13 cellular contexts compared by ENCODE assay signal in genomic region chr1:215682232-215682631, GRCh38.
DNase-seq lines count a peak whose midpoint lies in the region; ATAC-seq and TF ChIP-seq lines count a peak whose summit lies in the region.
"Had no signal": no experiment of that assay in that cellular context is flagged by ENCODE, and none has a peak within 500 bp of the region (broad histone marks: within the 10 kb centered on the region; RNA-seq: fewer than 3 reads in every experiment).

No MANE protein-coding gene starts in this region.

- no peak overlapping the region for H3K4me3 Mint-ChIP-seq in MCF 10A (ENCODE audit: unreplicated experiment)
- no peak overlapping the region for H3K4me3 Mint-ChIP-seq in WTC11
- H3K4me3 Mint-ChIP-seq: activated CD4-positive, alpha-beta memory T cell treated with anti-CD3 and anti-CD28 coated beads, Interleukin-2, amount 10 ng/mL, durations not matched to agents 7 days and 5 days; memory B cell had no signal

- peak; percentile 44 for TF ChIP-seq CTCF in MCF 10A (IDR thresholded peaks at IDR 0.05; ENCODE audit: unreplicated experiment)
- TF ChIP-seq CTCF in breast epithelium (IDR thresholded peaks at IDR 0.05): no peak
- peak; percentile 17 for TF ChIP-seq CTCF in smooth muscle cell (IDR thresholded peaks at IDR 0.05; ENCODE audit: borderline replicate concordance, insufficient read depth, poor library complexity, severe bottlenecking)
- TF ChIP-seq CTCF in mucosa of descending colon (IDR thresholded peaks at IDR 0.05): no peak
- TF ChIP-seq CTCF in WTC11 (IDR thresholded peaks at IDR 0.05): no peak

- H3K27ac ChIP-seq in breast epithelium (no peak overlapping the region), smooth muscle cell (ENCODE audit: low read depth) (no peak overlapping the region)
- H3K27ac ChIP-seq: adrenal gland, SJCRH30 had no signal

- no peak overlapping the region for H3K4me2 ChIP-seq in smooth muscle cell

- H3K4me1 ChIP-seq in breast epithelium (no peaks in the 10 kb centered on the region), smooth muscle cell (ENCODE audit: low read depth) (no peaks in the 10 kb centered on the region), mucosa of descending colon (ENCODE audit: low read depth) (no peaks in the 10 kb centered on the region)
- H3K4me1 ChIP-seq: adrenal gland, SJCRH30 had no signal

- H3K27ac Mint-ChIP-seq in MCF 10A (ENCODE audit: low read depth, unreplicated experiment) (no peak overlapping the region), WTC11 (no peak overlapping the region)
- H3K27ac Mint-ChIP-seq: activated CD4-positive, alpha-beta memory T cell treated with anti-CD3 and anti-CD28 coated beads, Interleukin-2, amount 10 ng/mL, durations not matched to agents 7 days and 5 days; memory B cell had no signal

- H4K20me1 ChIP-seq in smooth muscle cell (ENCODE audit: low read depth): no peaks in the 10 kb centered on the region

- no peaks in the 10 kb centered on the region for H3K79me2 ChIP-seq in smooth muscle cell (ENCODE audit: low read depth)

- H3K9ac ChIP-seq in smooth muscle cell (ENCODE audit: low read depth): no peak overlapping the region

- no peaks in the 10 kb centered on the region for H3K27me3 ChIP-seq in breast epithelium
- H3K27me3 ChIP-seq in smooth muscle cell (ENCODE audit: low read depth): no peaks in the 10 kb centered on the region
- H3K27me3 ChIP-seq: adrenal gland, SJCRH30 had no signal

- H3K36me3 ChIP-seq in breast epithelium: no peaks in the 10 kb centered on the region
- no peaks in the 10 kb centered on the region for H3K36me3 ChIP-seq in smooth muscle cell (ENCODE audit: low read depth)
- no peaks in the 10 kb centered on the region for H3K36me3 ChIP-seq in mucosa of descending colon (ENCODE audit: low read depth)
- H3K36me3 ChIP-seq: adrenal gland, SJCRH30 had no signal

- POLR2A ChIA-PET in MCF 10A (lab: Yijun Ruan, JAX): interaction anchor here (0.6 to 0.7 kb wide), 2 partner anchors 230 to 234 kb away, joined by 3 read pairs; no protein-coding TSS in a partner anchor
- POLR2A ChIA-PET in WTC11 (lab: Charles Lee): no interaction called here

- TF ChIP-seq POLR2A in breast epithelium (IDR thresholded peaks at IDR 0.05): no peak

- H3K36me3 Mint-ChIP-seq in MCF 10A (ENCODE audit: insufficient read depth, unreplicated experiment) (no peaks in the 10 kb centered on the region), WTC11 (no peaks in the 10 kb centered on the region)
- H3K36me3 Mint-ChIP-seq: memory B cell had no signal

- CTCF ChIA-PET in MCF 10A (lab: Yijun Ruan, JAX): interaction anchor here (0.5 to 2.8 kb wide), 22 partner anchors 8 to 1067 kb away, joined by 3 to 14 read pairs (median 4); no protein-coding TSS in a partner anchor
- CTCF ChIA-PET in WTC11 (lab: Charles Lee): interaction anchor here (0.9 to 1.1 kb wide), 2 partner anchors 14 to 28 kb away, joined by 3 read pairs; no protein-coding TSS in a partner anchor

- BruUV-seq in MCF 10A (replicated peaks; lab: Mats Ljungman, UMichigan): no TSS peak

- H3K4me1 Mint-ChIP-seq in MCF 10A (ENCODE audit: insufficient read depth, unreplicated experiment) (no peaks in the 10 kb centered on the region), WTC11 (peaks cover 5% of the 10 kb centered on the region)
- H3K4me1 Mint-ChIP-seq: activated CD4-positive, alpha-beta memory T cell treated with anti-CD3 and anti-CD28 coated beads, Interleukin-2, amount 10 ng/mL, durations not matched to agents 7 days and 5 days; memory B cell had no signal

- no peak overlapping the region for H2AFZ ChIP-seq in smooth muscle cell (ENCODE audit: low read depth)

- ATAC-seq in mucosa of descending colon (no peak), WTC11 (no peak)
- ATAC-seq: stimulated activated naive CD8-positive, alpha-beta T cell treated with anti-CD3 and anti-CD28 coated beads, Interleukin-15, Interleukin-2, amounts not matched to agents 100 U/mL and 50 U/mL, for 24 hours had no signal

- no peaks in the 10 kb centered on the region for H3K9me3 ChIP-seq in breast epithelium
- H3K9me3 ChIP-seq in smooth muscle cell (replicated peaks; ENCODE audit: low read depth): no peaks in the 10 kb centered on the region
- no peaks in the 10 kb centered on the region for H3K9me3 ChIP-seq in mucosa of descending colon
- H3K9me3 ChIP-seq: adrenal gland, SJCRH30 had no signal

- intact Hi-C loops in MCF 10A (cut with micrococcal nuclease) (loop anchor here (1.0 to 10.0 kb wide), 3 partner anchors 437 to 1061 kb away; no protein-coding TSS in a partner anchor), breast epithelium (cut with DNase I; ENCODE audit: low total_unique reads) (no loop called here), mucosa of descending colon (cut with DNase I, micrococcal nuclease) (no loop called here), posterior cingulate gyrus (cut with DNase I) (no loop called here)

- peaks cover 47% of the 10 kb centered on the region for H3K27me3 Mint-ChIP-seq in MCF 10A (ENCODE audit: insufficient read depth, unreplicated experiment)
- H3K27me3 Mint-ChIP-seq in WTC11 (ENCODE audit: low read depth): no peaks in the 10 kb centered on the region
- H3K27me3 Mint-ChIP-seq: activated CD4-positive, alpha-beta memory T cell treated with anti-CD3 and anti-CD28 coated beads, Interleukin-2, amount 10 ng/mL, durations not matched to agents 7 days and 5 days; memory B cell had no signal

- H3F3A ChIP-seq in smooth muscle cell (ENCODE audit: low read depth): no peaks in the 10 kb centered on the region

- H3K4me3 ChIP-seq in breast epithelium (no peak overlapping the region), smooth muscle cell (no peak overlapping the region), mucosa of descending colon (no peak overlapping the region)
- H3K4me3 ChIP-seq: SJCRH30 had no signal

- H3K9me3 Mint-ChIP-seq in MCF 10A (ENCODE audit: unreplicated experiment): no peaks in the 10 kb centered on the region
- no peaks in the 10 kb centered on the region for H3K9me3 Mint-ChIP-seq in WTC11
- H3K9me3 Mint-ChIP-seq: activated CD4-positive, alpha-beta memory T cell treated with anti-CD3 and anti-CD28 coated beads, Interleukin-2, amount 10 ng/mL, durations not matched to agents 7 days and 5 days; memory B cell had no signal

- WGBS in smooth muscle cell (ENCODE audit: low lambda C conversion rate): 95% methylated on average over 2 of the region's 2 CpGs

- peak; percentile 33 for DNase-seq in MCF 10A (ENCODE audit: unreplicated experiment)
- no peak for DNase-seq in breast epithelium (ENCODE audit: low spot score in 2 of 2)
- DNase-seq in NCI-H460 (ENCODE audit: extremely low read depth, low read depth): peak; percentile 14
- DNase-seq in cerebellum (ENCODE audit: low spot score): peak; percentile 12
- DNase-seq in smooth muscle cell (lab: John Stamatoyannopoulos, UW; ENCODE audit: unreplicated experiment): no peak
- DNase-seq in mucosa of descending colon: no peak
- no peak for DNase-seq in posterior cingulate gyrus
- DNase-seq in WTC11 (ENCODE audit: low spot score): no peak
- DNase-seq: activated CD4-positive, alpha-beta memory T cell treated with anti-CD3 and anti-CD28 coated beads, Interleukin-2, amount 10 ng/mL, durations not matched to agents 7 days and 5 days; adrenal gland; SJCRH30; stimulated activated naive CD8-positive, alpha-beta T cell treated with anti-CD3 and anti-CD28 coated beads, Interleukin-15, Interleukin-2, amounts not matched to agents 100 U/mL and 50 U/mL, for 24 hours had no signal

TF ChIP-seq in WTC11, 78 proteins besides CTCF, POLR2A, EP300 and RAD21 (continues in another document):
- TF ChIP-seq, protein P1, sequence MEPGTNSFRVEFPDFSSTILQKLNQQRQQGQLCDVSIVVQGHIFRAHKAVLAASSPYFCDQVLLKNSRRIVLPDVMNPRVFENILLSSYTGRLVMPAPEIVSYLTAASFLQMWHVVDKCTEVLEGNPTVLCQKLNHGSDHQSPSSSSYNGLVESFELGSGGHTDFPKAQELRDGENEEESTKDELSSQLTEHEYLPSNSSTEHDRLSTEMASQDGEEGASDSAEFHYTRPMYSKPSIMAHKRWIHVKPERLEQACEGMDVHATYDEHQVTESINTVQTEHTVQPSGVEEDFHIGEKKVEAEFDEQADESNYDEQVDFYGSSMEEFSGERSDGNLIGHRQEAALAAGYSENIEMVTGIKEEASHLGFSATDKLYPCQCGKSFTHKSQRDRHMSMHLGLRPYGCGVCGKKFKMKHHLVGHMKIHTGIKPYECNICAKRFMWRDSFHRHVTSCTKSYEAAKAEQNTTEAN (CRISPR knock-in tag; IDR thresholded peaks at IDR 0.05): no peak
- no peak for TF ChIP-seq NFATC4 (CRISPR knock-in tag; IDR thresholded peaks at IDR 0.05)
- no peak for TF ChIP-seq HMGA2 (CRISPR knock-in tag; IDR thresholded peaks at IDR 0.05)
- no peak for TF ChIP-seq ATF6 (CRISPR knock-in tag; IDR thresholded peaks at IDR 0.05)
- TF ChIP-seq, protein P2, sequence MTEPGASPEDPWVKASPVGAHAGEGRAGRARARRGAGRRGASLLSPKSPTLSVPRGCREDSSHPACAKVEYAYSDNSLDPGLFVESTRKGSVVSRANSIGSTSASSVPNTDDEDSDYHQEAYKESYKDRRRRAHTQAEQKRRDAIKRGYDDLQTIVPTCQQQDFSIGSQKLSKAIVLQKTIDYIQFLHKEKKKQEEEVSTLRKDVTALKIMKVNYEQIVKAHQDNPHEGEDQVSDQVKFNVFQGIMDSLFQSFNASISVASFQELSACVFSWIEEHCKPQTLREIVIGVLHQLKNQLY (CRISPR knock-in tag; IDR thresholded peaks at IDR 0.05): no peak
- TF ChIP-seq SMAD3 (CRISPR knock-in tag; IDR thresholded peaks at IDR 0.05; ENCODE audit: borderline replicate concordance): no peak
- no peak for TF ChIP-seq ZNF263 (CRISPR knock-in tag; IDR thresholded peaks at IDR 0.05; ENCODE audit: low read depth)

Comparison
In these comparisons a context has a peak if more than half of its experiments do, and no peak if none do; other contexts are left out.
1. DNase-seq: peak in MCF 10A (single experiment), NCI-H460 (single experiment) and cerebellum (single experiment); none in breast epithelium (0 of 2), smooth muscle cell (single experiment), mucosa of descending colon (0 of 3), posterior cingulate gyrus (0 of 10) and WTC11 (single experiment).
2. CTCF ChIP-seq: peak in MCF 10A (single experiment) and smooth muscle cell (single experiment); none in breast epithelium (0 of 3), mucosa of descending colon (single experiment) and WTC11 (single experiment).